Comparison of ENCODE assay signal across 8 cellular contexts in genomic region chr9:125746017-125746773, GRCh38. TPM values are rescaled to one million over a fixed set of nuclear protein-coding genes. Genes with fewer than 3 reads are reported as not detected.
DNase-seq lines count a peak whose midpoint lies in the region; ATAC-seq and TF ChIP-seq lines count a peak whose summit lies in the region.

No MANE protein-coding gene starts in this region.

- no peaks in the 10 kb centered on the region for H3K36me3 ChIP-seq in GM06990 (ENCODE audit: control insufficient read depth, insufficient read depth, low read length)
- no peaks in the 10 kb centered on the region for H3K36me3 ChIP-seq in SK-N-MC (ENCODE audit: insufficient read depth, low read length)
- H3K36me3 ChIP-seq in testis (ENCODE audit: low read depth, missing control alignments), result no peaks in the 10 kb centered on the region

- intact Hi-C loops in testis (cut with DNase I; ENCODE audit: low total_unique reads), result no loop called here

- ATAC-seq in HG02571 (IDR thresholded peaks at IDR 0.05; ENCODE audit: unreplicated experiment), result peak; percentile 65
- peak; percentile 81 to 86 for ATAC-seq in activated naive CD4-positive, alpha-beta T cell treated with anti-CD3 and anti-CD28 coated beads, Interleukin-2, amount 50 U/mL, for 72 hours
- peak; percentile 96 for ATAC-seq in omental fat pad (ENCODE audit: low FRiP score)

- H3K9me3 Mint-ChIP-seq in activated naive CD4-positive, alpha-beta T cell treated with anti-CD3 and anti-CD28 coated beads, Interleukin-2, amount 50 U/mL, for 72 hours, result no peaks in the 10 kb centered on the region

- H3K27ac ChIP-seq in SK-N-MC (0 out of 2 replicates have a peak overlapping the region, but pooled peaks have one; percentile 60), testis (peak overlapping the region; percentile 76 to 89)

- DNase-seq in GM06990 (ENCODE audit: extremely low read depth, insufficient read length), result peak; percentile 94
- DNase-seq in NCI-H1048 (lab: John Stamatoyannopoulos, UW), result peak; percentile 89
- DNase-seq in SK-N-MC (ENCODE audit: low read depth, low spot score), result peak; percentile 42
- peak; percentile 91 to 94 for DNase-seq in activated naive CD4-positive, alpha-beta T cell treated with anti-CD3 and anti-CD28 coated beads, Interleukin-2, amount 50 U/mL, for 72 hours (ENCODE audit: low spot score in 2 of 2)
- DNase-seq in glomerular visceral epithelial cell (ENCODE audit: extremely low spot score), result peak; percentile 98
- peak; percentile 81 for DNase-seq in omental fat pad (ENCODE audit: low spot score)
- DNase-seq in testis, result peak; percentile 97

- TF ChIP-seq CTCF in GM06990 (IDR thresholded peaks at IDR 0.05; ENCODE audit: insufficient read depth, low read length, poor library complexity, severe bottlenecking), result no peak
- TF ChIP-seq CTCF in omental fat pad (IDR thresholded peaks at IDR 0.05), result no peak
- TF ChIP-seq CTCF in testis (IDR thresholded peaks at IDR 0.05), result no peak

- H3K36me3 Mint-ChIP-seq in activated naive CD4-positive, alpha-beta T cell treated with anti-CD3 and anti-CD28 coated beads, Interleukin-2, amount 50 U/mL, for 72 hours, result peaks cover 0 to 15% of the 10 kb centered on the region in 2 donors

- peak overlapping the region; percentile 70 for H3K9ac ChIP-seq in SK-N-MC (ENCODE audit: insufficient read length)

- H3K9me3 ChIP-seq in SK-N-MC (ENCODE audit: low read depth, low read length) (no peaks in the 10 kb centered on the region), testis (no peaks in the 10 kb centered on the region)

- no peaks in the 10 kb centered on the region for H3K27me3 ChIP-seq in GM06990 (replicated peaks; ENCODE audit: control insufficient read depth, insufficient read depth, low read length)
- H3K27me3 ChIP-seq in testis, result no peaks in the 10 kb centered on the region

- H3K4me1 ChIP-seq in testis, result peaks cover 8% of the 10 kb centered on the region

- H3K27ac Mint-ChIP-seq in activated naive CD4-positive, alpha-beta T cell treated with anti-CD3 and anti-CD28 coated beads, Interleukin-2, amount 50 U/mL, for 72 hours, result peak overlapping the region; percentile 81 to 97

- H3K4me3 ChIP-seq in GM06990 (replicated peaks; ENCODE audit: low read depth, low read length) (peak overlapping the region; percentile 76), SK-N-MC (peak overlapping the region; percentile 89), testis (peak overlapping the region; percentile 66 to 75)

- WGBS in testis, 2 donors, result 0 to 1% methylated on average over 6 to 57 of the region's 79 CpGs

- TF ChIP-seq POLR2A in testis (IDR thresholded peaks at IDR 0.05), result no peak

RNA-seq across cellular contexts. Expression of gene PBX3, which starts 1.0 kb away (rescaled TPM):
- 10 to 100 TPM; 16.9 to 17.6 TPM for total RNA-seq in activated naive CD4-positive, alpha-beta T cell treated with anti-CD3 and anti-CD28 coated beads, Interleukin-2, amount 50 U/mL, for 72 hours
- total RNA-seq in omental fat pad (10 to 100 TPM; 19.3 to 41.3 (median 25.1) TPM), testis (10 to 100 TPM; 48.0 to 56.1 TPM)
- 21.0 TPM for polyA plus RNA-seq in testis (ENCODE audit: insufficient read depth, low read depth, low replicate concordance)

RNA-seq across cellular contexts. Expression of gene MAPKAP1, which starts 39.2 kb away (rescaled TPM):
- 10 to 100 TPM; 53.8 to 72.1 TPM for total RNA-seq in activated naive CD4-positive, alpha-beta T cell treated with anti-CD3 and anti-CD28 coated beads, Interleukin-2, amount 50 U/mL, for 72 hours
- total RNA-seq in omental fat pad (10 to 100 TPM; 60.0 to 78.0 (median 72.9) TPM), testis (100 to 1,000 TPM; 112 to 115 TPM)
- polyA plus RNA-seq in testis (ENCODE audit: insufficient read depth, low read depth, low replicate concordance), result 135 TPM

Comparison
In these comparisons a context has a peak if more than half of its experiments do, and no peak if none do; other contexts are left out.
1. Peak in every context shown above with its lines: DNase-seq, ATAC-seq, H3K4me3 ChIP-seq and H3K27ac ChIP-seq.
2. DNase-seq: peak in every context shown above with its lines; median percentile 98 in glomerular visceral epithelial cell; 97 in testis; 94 in GM06990; 92 in activated naive CD4-positive, alpha-beta T cell treated with anti-CD3 and anti-CD28 coated beads, Interleukin-2, amount 50 U/mL, for 72 hours; 89 in NCI-H1048; 81 in omental fat pad; 42 in SK-N-MC.